In genomic region chr2:26344581-26345283, GRCh38 we compare ENCODE assay signal across 7 cellular contexts. TPM values are rescaled to one million over a fixed set of nuclear protein-coding genes. Genes with fewer than 3 reads are reported as not detected.
DNase-seq lines count a peak whose midpoint lies in the region; ATAC-seq and TF ChIP-seq lines count a peak whose summit lies in the region.

No MANE protein-coding gene starts in this region.

- H3K9me3 ChIP-seq in endodermal cell (ENCODE audit: control insufficient read depth, low read length) (no peaks in the 10 kb centered on the region), neural progenitor cell (ENCODE audit: low read depth) (no peaks in the 10 kb centered on the region)

- H3K9me3 Mint-ChIP-seq in HFFc6 (no peaks in the 10 kb centered on the region), T-cell (no peaks in the 10 kb centered on the region), endodermal cell (no peaks in the 10 kb centered on the region), neural progenitor cell (no peaks in the 10 kb centered on the region)

- H3K4me1 ChIP-seq in endodermal cell (ENCODE audit: control insufficient read depth, insufficient read depth, low read length) (peaks cover 7% of the 10 kb centered on the region), neural progenitor cell (peaks cover 35% of the 10 kb centered on the region)

- H3K27ac Mint-ChIP-seq in HFFc6 (peak overlapping the region; percentile 98), T-cell (peak overlapping the region; percentile 98 to 99), endodermal cell (peak overlapping the region; percentile 100), neural progenitor cell (peak overlapping the region; percentile 100)

- H3K4me3 Mint-ChIP-seq in HFFc6 (peak overlapping the region; percentile 97), T-cell (peak overlapping the region; percentile 97 to 99 (median 98)), endodermal cell (peak overlapping the region; percentile 96), neural progenitor cell (peak overlapping the region; percentile 100)

- H3K4me2 ChIP-seq in neural progenitor cell, result peak overlapping the region; percentile 87

- no peak for ATAC-seq in T-cell (replicated peaks in 1 of 4)
- no peak for ATAC-seq in HG03097 (IDR thresholded peaks at IDR 0.05; ENCODE audit: low FRiP score, unreplicated experiment)

- peak overlapping the region; percentile 93 for H3K27ac ChIP-seq in endodermal cell (ENCODE audit: low read depth, low read length)
- H3K27ac ChIP-seq in neural progenitor cell, result peak overlapping the region; percentile 92

- peaks cover 5% of the 10 kb centered on the region; the same call in 1 of the 2 replicates for H3K36me3 Mint-ChIP-seq in HFFc6 (ENCODE audit: low read depth)
- no peaks in the 10 kb centered on the region for H3K36me3 Mint-ChIP-seq in T-cell
- peaks cover 9% of the 10 kb centered on the region for H3K36me3 Mint-ChIP-seq in endodermal cell (ENCODE audit: low read depth)
- peaks cover 5% of the 10 kb centered on the region for H3K36me3 Mint-ChIP-seq in neural progenitor cell

- in situ Hi-C loops in KBM-7 (cut with MboI; ENCODE audit: low pct_unique_long_range_greater_than_20kb, low sequenced_read_pairs), result no loop called here

- peaks cover 4% of the 10 kb centered on the region for H3K36me3 ChIP-seq in endodermal cell (ENCODE audit: control insufficient read depth, insufficient read depth, low read length)
- no peaks in the 10 kb centered on the region for H3K36me3 ChIP-seq in neural progenitor cell

- CTCF ChIA-PET in T-cell (lab: Charles Lee), result interaction anchor here in 1 of 2 donors (0.6 kb wide), 1 partner anchor 362 kb away, joined by 3 read pairs; the partner anchor contains the start of gene KIF3C

- H3K4me3 ChIP-seq in endodermal cell (ENCODE audit: low read length) (peak overlapping the region; percentile 96), neural progenitor cell (peak overlapping the region; percentile 90)

- 55 to 62% methylated on average over 11 to 15 of the region's 17 CpGs for WGBS in endodermal cell (ENCODE audit: insufficient coverage in 1 of 2, insufficient read length in 1 of 2), 2 experiments

- POLR2A ChIA-PET in T-cell (lab: Charles Lee), result interaction anchor here in 1 of 2 donors (0.7 kb wide), 1 partner anchor 11 kb away, joined by 3 read pairs; no protein-coding TSS in a partner anchor

- H3K79me2 ChIP-seq in neural progenitor cell (ENCODE audit: low read depth), result peaks cover 57% of the 10 kb centered on the region

- H3K9ac ChIP-seq in endodermal cell (ENCODE audit: extremely low read depth, low read length, poor library complexity, severe bottlenecking), result peak overlapping the region; percentile 97
- H3K9ac ChIP-seq in neural progenitor cell, result peak overlapping the region; percentile 83

- peaks cover 31% of the 10 kb centered on the region for H3K4me1 Mint-ChIP-seq in HFFc6 (ENCODE audit: low read depth)
- H3K4me1 Mint-ChIP-seq in T-cell, result peaks cover 38 to 42% (median 42%) of the 10 kb centered on the region in 3 donors
- peaks cover 40% of the 10 kb centered on the region for H3K4me1 Mint-ChIP-seq in endodermal cell
- peaks cover 34% of the 10 kb centered on the region for H3K4me1 Mint-ChIP-seq in neural progenitor cell

- H3K27me3 ChIP-seq in endodermal cell (ENCODE audit: control insufficient read depth, insufficient read depth, low read length, poor library complexity, severe bottlenecking), result no peaks in the 10 kb centered on the region
- H3K27me3 ChIP-seq in neural progenitor cell, result no peaks in the 10 kb centered on the region

- H3K27me3 Mint-ChIP-seq in HFFc6 (ENCODE audit: insufficient read depth) (no peaks in the 10 kb centered on the region), T-cell (no peaks in the 10 kb centered on the region), endodermal cell (ENCODE audit: insufficient read depth) (no peaks in the 10 kb centered on the region), neural progenitor cell (ENCODE audit: insufficient read depth, low read depth) (peaks cover 5% of the 10 kb centered on the region)

- no peak overlapping the region for H2AFZ ChIP-seq in neural progenitor cell (replicated peaks)

- no peak for TF ChIP-seq CTCF in HFFc6 (IDR thresholded peaks at IDR 0.05)
- TF ChIP-seq CTCF in endodermal cell (conservative IDR thresholded peaks at IDR 0.05), result no peak
- TF ChIP-seq CTCF in neural progenitor cell (IDR thresholded peaks at IDR 0.05), result no peak

- H4K20me1 ChIP-seq in neural progenitor cell (ENCODE audit: low read depth), result peaks cover 15% of the 10 kb centered on the region

- H3F3A ChIP-seq in neural progenitor cell (ENCODE audit: low read depth), result peaks cover 17% of the 10 kb centered on the region

- DNase-seq in HFFc6 (no peak), T-cell (peak in 1 of 34 experiments; percentile 6), endodermal cell (peak; percentile 80), neural progenitor cell (ENCODE audit: low spot score) (peak; percentile 25), Ammon's horn (ENCODE audit: low spot score) (no peak), KBM-7 (no peak)

RNA-seq across cellular contexts. Expression of gene SELENOI, which starts 1.2 kb away (rescaled TPM):
- 10 to 100 TPM; 22.7 to 31.4 (median 27.3) TPM for total RNA-seq in HFFc6 (2021; fragmentation: NEBNext Ultra II Directional; extraction: Animal tissue kit (Norgen Biotek cat#: 25700))
- total RNA-seq in T-cell (10 to 100 TPM; 18.3 to 37.1 (median 22.0) TPM), endodermal cell (10 to 100 TPM; 59.3 to 77.1 TPM), neural progenitor cell (ENCODE audit: low replicate concordance) (32.1 and 51.8 TPM in 2 replicates)
- polyA plus RNA-seq in endodermal cell (2013, experiment 1 of 2), result 20.4 TPM
- polyA plus RNA-seq in endodermal cell (2013, experiment 2 of 2), result 20.2 TPM

RNA-seq across cellular contexts. Expression of gene ADGRF3, which starts 1.9 kb away (rescaled TPM):
- total RNA-seq in HFFc6 (2021; fragmentation: NEBNext Ultra II Directional; extraction: Animal tissue kit (Norgen Biotek cat#: 25700)), result under 1 TPM; 0.07 to 0.56 (median 0.19) TPM
- total RNA-seq in T-cell (1 to 10 TPM; 1.3 to 3.4 (median 2.1) TPM), endodermal cell (under 1 TPM; 0.35 to 0.93 TPM), neural progenitor cell (ENCODE audit: low replicate concordance) (0.04 and 0.06 TPM in 2 replicates)
- polyA plus RNA-seq in endodermal cell (2013, experiment 1 of 2), result 0.07 TPM
- 0.08 TPM for polyA plus RNA-seq in endodermal cell (2013, experiment 2 of 2)

RNA-seq across cellular contexts. Expression of gene DRC1, which starts 57.0 kb away (rescaled TPM):
- not detected for total RNA-seq in HFFc6 (2021; fragmentation: NEBNext Ultra II Directional; extraction: Animal tissue kit (Norgen Biotek cat#: 25700))
- total RNA-seq in T-cell, result not detected
- total RNA-seq in endodermal cell, result under 1 TPM; 0.33 to 0.48 TPM
- polyA plus RNA-seq in endodermal cell (2013, experiment 1 of 2), result 1.0 TPM
- 0.91 TPM for polyA plus RNA-seq in endodermal cell (2013, experiment 2 of 2)
- total RNA-seq in neural progenitor cell (ENCODE audit: low replicate concordance), result 0.56 TPM in 1 of 2 replicates, not detected in the other

Comparison
In these comparisons a context has a peak if more than half of its experiments do, and no peak if none do; other contexts are left out.
1. DNase-seq: peak in endodermal cell (single experiment) and neural progenitor cell (single experiment); none in HFFc6 (single experiment), Ammon's horn (single experiment) and KBM-7 (single experiment).
2. Peak in every context shown above with its lines, with median percentiles within 50 percentile points of each other: H3K27ac Mint-ChIP-seq and H3K4me3 Mint-ChIP-seq.